ENCODE assay signal across 15 cellular contexts in the genomic region with DNA sequence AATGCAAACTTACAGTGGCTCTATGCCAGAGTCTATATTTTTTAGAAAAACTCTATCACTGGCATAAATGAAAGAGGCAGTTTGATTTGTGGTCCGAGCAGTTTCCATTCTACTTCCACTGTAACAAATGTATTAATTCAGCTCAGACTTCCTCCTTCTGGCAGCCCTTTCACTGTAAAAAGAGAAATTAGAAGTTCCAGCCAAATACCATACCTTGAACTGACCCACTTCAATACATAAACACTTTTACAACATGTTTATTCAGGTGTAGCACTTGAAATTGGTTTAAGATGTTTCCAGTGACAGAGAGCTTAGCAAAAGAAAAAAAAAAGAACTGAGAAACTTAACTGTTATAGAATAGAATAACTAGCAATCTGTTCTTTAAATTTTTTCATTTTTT.
DNase-seq lines count a peak whose midpoint lies in the region; ATAC-seq, FAIRE-seq and TF ChIP-seq lines count a peak whose summit lies in the region.
"Had no signal": no experiment of that assay in that cellular context is flagged by ENCODE, and none has a peak within 500 bp of the region (broad histone marks: within the 10 kb centered on the region; RNA-seq: fewer than 3 reads in every experiment).

No MANE protein-coding gene starts in this region.

- DNase-seq in DMS53 treated with DMSO at 0.1 percent for 48 hours (lab: John Stamatoyannopoulos, UW; ENCODE audit: unreplicated experiment) (peak; percentile 46), DMS79 treated with DMSO at 0.1 percent for 48 hours (lab: John Stamatoyannopoulos, UW) (peak; percentile 56), PC-3 (no peak), left lung (no peak), H54 (ENCODE audit: insufficient read length, low spot score) (no peak), left lobe of liver (ENCODE audit: low spot score) (no peak), midbrain (lab: John Stamatoyannopoulos, UW) (no peak)
- DNase-seq: Caco-2; CD8-positive, alpha-beta T cell; DND-41; GDM1; H9 had no signal

- CTCF ChIA-PET in PC-3 (lab: Charles Lee) = interaction anchor here (0.6 kb wide), 1 partner anchor 110 kb away, joined by 3 read pairs; no protein-coding TSS in a partner anchor

- ATAC-seq in PC-3 (peak; percentile 77), left lung (peak; percentile 56), left lobe of liver (no peak)
- ATAC-seq: A549; CD8-positive, alpha-beta T cell; GM23338 had no signal

- TF ChIP-seq CTCF in PC-3 (conservative IDR thresholded peaks at IDR 0.05; ENCODE audit: low read depth, low read length) (no peak), left lung (IDR thresholded peaks at IDR 0.05) (no peak)

- intact Hi-C loops in PC-3 (cut with micrococcal nuclease) (no loop called here), left lung (cut with DNase I) (no loop called here)

- no peaks in the 10 kb centered on the region for H3K27me3 ChIP-seq in PC-3 (ENCODE audit: low read length)
- no peaks in the 10 kb centered on the region for H3K27me3 ChIP-seq in left lung

- H3K4me2 ChIP-seq in PC-3 (ENCODE audit: low read length) = no peak overlapping the region
- H3K4me2 ChIP-seq: A549, GM23338 had no signal

- H2AFZ ChIP-seq in PC-3 (ENCODE audit: low read length) = no peak overlapping the region
- H2AFZ ChIP-seq: GM23338 had no signal

- H3K9ac ChIP-seq in PC-3 (ENCODE audit: low read length) = no peak overlapping the region

- no peaks in the 10 kb centered on the region for H3F3A ChIP-seq in PC-3 (ENCODE audit: low read length, unreplicated experiment)

- BruUV-seq in PC-3 (replicated peaks; lab: Mats Ljungman, UMichigan) = no TSS peak

- no peak for FAIRE-seq in H54 (lab: Jason Lieb, UNC)
- FAIRE-seq: A549, GM12892 had no signal

- POLR2A ChIA-PET in PC-3 (lab: Charles Lee; ENCODE audit: unreplicated experiment) = no interaction called here

- H3K27ac ChIP-seq in PC-3 (ENCODE audit: low read length) (no peak overlapping the region), left lung (no peak overlapping the region)
- H3K27ac ChIP-seq: A549 had no signal

- no peaks in the 10 kb centered on the region for H3K36me3 ChIP-seq in PC-3 (ENCODE audit: low read depth, low read length)
- no peaks in the 10 kb centered on the region for H3K36me3 ChIP-seq in left lung

- H3K4me3 ChIP-seq in PC-3 (ENCODE audit: low read length) (no peak overlapping the region), left lung (no peak overlapping the region)
- H3K4me3 ChIP-seq: A549, GM23338 had no signal

- H3K79me2 ChIP-seq in PC-3 (ENCODE audit: low read length) = no peaks in the 10 kb centered on the region

- H3K9me2 ChIP-seq in PC-3 (replicated peaks; ENCODE audit: low read length) = no peaks in the 10 kb centered on the region

- H3K9me3 ChIP-seq in PC-3 (ENCODE audit: low read length) = no peaks in the 10 kb centered on the region
- no peaks in the 10 kb centered on the region for H3K9me3 ChIP-seq in left lung
- H3K9me3 ChIP-seq: A549, Caco-2 had no signal

- no peaks in the 10 kb centered on the region for H4K20me1 ChIP-seq in PC-3 (ENCODE audit: low read length)

- TF ChIP-seq POLR2A in H54 (IDR thresholded peaks at IDR 0.05; ENCODE audit: low read depth, low read length) = no peak

- peaks cover 13% of the 10 kb centered on the region for H3K4me1 ChIP-seq in PC-3 (ENCODE audit: insufficient read depth, low read length)
- peaks cover 6 to 8% of the 10 kb centered on the region in 2 donors for H3K4me1 ChIP-seq in left lung
- H3K4me1 ChIP-seq: A549, Caco-2 had no signal

Comparison
In these comparisons a context has a peak if more than half of its experiments do, and no peak if none do; other contexts are left out.
1. DNase-seq: peak in DMS53 treated with DMSO at 0.1 percent for 48 hours (single experiment) and DMS79 treated with DMSO at 0.1 percent for 48 hours (single experiment); none in PC-3 (single experiment), left lung (0 of 2), H54 (single experiment), left lobe of liver (single experiment) and midbrain (single experiment).